In genomic region chr3:9349321-9350117, GRCh38 we compare ENCODE assay signal across 11 cellular contexts. TPM values are rescaled to one million over a fixed set of nuclear protein-coding genes. Genes with fewer than 3 reads are reported as not detected.
DNase-seq lines count a peak whose midpoint lies in the region; ATAC-seq, FAIRE-seq and TF ChIP-seq lines count a peak whose summit lies in the region.
"Had no signal": no experiment of that assay in that cellular context is flagged by ENCODE, and none has a peak within 500 bp of the region (broad histone marks: within the 10 kb centered on the region; RNA-seq: fewer than 3 reads in every experiment).

No MANE protein-coding gene starts in this region.

- ATAC-seq in Panc1 (no peak), GM19455 (IDR thresholded peaks at IDR 0.05; ENCODE audit: unreplicated experiment) (no peak)

- no peaks in the 10 kb centered on the region for H3K36me3 Mint-ChIP-seq in osteocyte (ENCODE audit: unreplicated experiment)

- H3K27me3 Mint-ChIP-seq in osteocyte (ENCODE audit: unreplicated experiment), result no peaks in the 10 kb centered on the region
- H3K27me3 Mint-ChIP-seq: activated CD4-positive, alpha-beta T cell treated with anti-CD3 and anti-CD28 coated beads, Interleukin-2, amount 10 ng/mL, durations not matched to agents 24 days and 14 days had no signal

- no peaks in the 10 kb centered on the region for H3K27me3 ChIP-seq in Panc1 (ENCODE audit: control insufficient read depth, insufficient read depth, low read length)
- no peaks in the 10 kb centered on the region for H3K27me3 ChIP-seq in esophagus (ENCODE audit: control insufficient read depth in 1 of 2, insufficient read depth in 2 of 2, low read length in 2 of 2)
- H3K27me3 ChIP-seq: cardiac muscle cell had no signal

- H3K36me3 ChIP-seq in Panc1 (ENCODE audit: control insufficient read depth, insufficient read depth, low read length) (no peaks in the 10 kb centered on the region), esophagus (ENCODE audit: control insufficient read depth in 2 of 2, insufficient read depth in 2 of 2, low read length in 1 of 2) (no peaks in the 10 kb centered on the region), kidney (ENCODE audit: control insufficient read depth in 1 of 2, insufficient read depth in 2 of 2, low read length in 2 of 2) (no peaks in the 10 kb centered on the region)
- H3K36me3 ChIP-seq: cardiac muscle cell had no signal

- intact Hi-C loops in Panc1 (cut with micrococcal nuclease; ENCODE audit: unreplicated experiment) (no loop called here), kidney (cut with DNase I) (no loop called here)

- H3K4me3 ChIP-seq in Panc1 (ENCODE audit: low read depth in 2 of 2, low read length in 2 of 2) (no peak overlapping the region), esophagus (ENCODE audit: low read depth in 1 of 2, low read length in 2 of 2) (no peak overlapping the region), kidney (ENCODE audit: low read length in 2 of 2) (no peak overlapping the region)
- H3K4me3 ChIP-seq: cardiac muscle cell had no signal

- H3K27ac ChIP-seq in Panc1 (ENCODE audit: low read length) (no peak overlapping the region), esophagus (ENCODE audit: low read depth in 2 of 2, low read length in 1 of 2) (peak overlapping the region; percentile 10 to 30), kidney (ENCODE audit: low read depth in 2 of 2, low read length in 2 of 2) (peak overlapping the region in 1 of 2 donors; percentile 8)
- H3K27ac ChIP-seq: cardiac muscle cell had no signal

- DNase-seq in GM04503 (ENCODE audit: low read depth) (peak; percentile 71), Panc1 (ENCODE audit: low read depth, low spot score) (peak; percentile 38), osteocyte (ENCODE audit: extremely low spot score, unreplicated experiment) (no peak), kidney (no peak), retina (no peak), KG1 (lab: John Stamatoyannopoulos, UW) (no peak)
- DNase-seq: activated CD4-positive, alpha-beta T cell treated with anti-CD3 and anti-CD28 coated beads, Interleukin-2, amount 10 ng/mL, durations not matched to agents 24 days and 14 days; NK-92 treated with Interleukin-12 subunit alpha and Interleukin-12 subunit beta, amount 100 ng/mL, for 24 hours had no signal

- POLR2A ChIA-PET in Panc1 (lab: Charles Lee), result no interaction called here

- in situ Hi-C loops in Panc1 (cut with HindIII; ENCODE audit: low pct_unique_long_range_greater_than_20kb, low sequenced_read_pairs), result no loop called here

- FAIRE-seq in kidney (lab: Jason Lieb, UNC), result no peak

- no peaks in the 10 kb centered on the region for H3K9me3 ChIP-seq in Panc1 (ENCODE audit: control insufficient read depth, insufficient read depth, low read depth, low read length)
- H3K9me3 ChIP-seq in esophagus (ENCODE audit: control insufficient read depth in 2 of 2, insufficient read depth in 1 of 2, low read depth in 1 of 2, low read length in 1 of 2), result no peaks in the 10 kb centered on the region
- H3K9me3 ChIP-seq in kidney (ENCODE audit: control insufficient read depth in 1 of 2, low read length in 2 of 2), result no peaks in the 10 kb centered on the region

- H3K4me1 ChIP-seq in Panc1 (ENCODE audit: control insufficient read depth, insufficient read depth, low read length) (peaks cover 3% of the 10 kb centered on the region), esophagus (ENCODE audit: control insufficient read depth in 2 of 2, insufficient read depth in 2 of 2, low read length in 1 of 2) (peaks cover 0 to 18% of the 10 kb centered on the region in 2 donors), kidney (ENCODE audit: control insufficient read depth in 1 of 2, insufficient read depth in 1 of 2, low read depth in 1 of 2, low read length in 2 of 2) (peaks cover 9 to 13% of the 10 kb centered on the region in 2 donors)

- H3K9me3 Mint-ChIP-seq in osteocyte (ENCODE audit: unreplicated experiment), result no peaks in the 10 kb centered on the region
- H3K9me3 Mint-ChIP-seq: activated CD4-positive, alpha-beta T cell treated with anti-CD3 and anti-CD28 coated beads, Interleukin-2, amount 10 ng/mL, durations not matched to agents 24 days and 14 days had no signal

- no peak overlapping the region for H3K9ac ChIP-seq in kidney (ENCODE audit: low read length in 2 of 2)

- BruUV-seq in Panc1 (replicated peaks; lab: Mats Ljungman, UMichigan), result no TSS peak

- H3K4me1 Mint-ChIP-seq in osteocyte (ENCODE audit: unreplicated experiment), result peaks cover 24% of the 10 kb centered on the region

- CTCF ChIA-PET in Panc1 (lab: Charles Lee), result no interaction called here

- no peak overlapping the region for H3K4me3 Mint-ChIP-seq in osteocyte (ENCODE audit: unreplicated experiment)
- H3K4me3 Mint-ChIP-seq: activated CD4-positive, alpha-beta T cell treated with anti-CD3 and anti-CD28 coated beads, Interleukin-2, amount 10 ng/mL, durations not matched to agents 24 days and 14 days had no signal

- WGBS in esophagus, 2 donors, result 31 to 45% methylated on average over 2 of the region's 2 CpGs

- TF ChIP-seq CTCF in Panc1 (IDR thresholded peaks at IDR 0.05), result no peak
- no peak for TF ChIP-seq CTCF in osteocyte (IDR thresholded peaks at IDR 0.05)
- TF ChIP-seq CTCF in kidney (IDR thresholded peaks at IDR 0.05; ENCODE audit: borderline replicate concordance, extremely low read depth, insufficient read depth), result no peak

- peak overlapping the region; percentile 72 for H3K27ac Mint-ChIP-seq in osteocyte (ENCODE audit: unreplicated experiment)
- H3K27ac Mint-ChIP-seq: activated CD4-positive, alpha-beta T cell treated with anti-CD3 and anti-CD28 coated beads, Interleukin-2, amount 10 ng/mL, durations not matched to agents 24 days and 14 days had no signal

RNA-seq across cellular contexts. Expression of gene THUMPD3, which starts 13.3 kb away (rescaled TPM):
- total RNA-seq in Panc1 (2021; ENCODE audit: unreplicated experiment) (43.5 TPM), osteocyte (43.2 and 45.4 TPM in 2 replicates), kidney (44.1 TPM)
- 38.6 TPM for polyA plus RNA-seq in Panc1 (2012; ENCODE audit: insufficient read length)
- polyA plus RNA-seq in esophagus (10 to 100 TPM; 21.2 to 24.7 TPM), kidney (ENCODE audit: insufficient read depth, low read depth, low replicate concordance) (31.9 TPM)

RNA-seq across cellular contexts. Expression of gene SETD5, which starts 47.9 kb away (rescaled TPM):
- total RNA-seq in Panc1 (2021; ENCODE audit: unreplicated experiment), result 69.4 TPM
- 34.1 TPM for polyA plus RNA-seq in Panc1 (2012; ENCODE audit: insufficient read length)
- polyA plus RNA-seq in esophagus, result 10 to 100 TPM; 17.2 to 25.0 TPM
- 154 and 161 TPM in 2 replicates for total RNA-seq in osteocyte
- 112 TPM for total RNA-seq in kidney
- polyA plus RNA-seq in kidney (ENCODE audit: insufficient read depth, low read depth, low replicate concordance), result 12.1 TPM

Comparison
In these comparisons a context has a peak if more than half of its experiments do, and no peak if none do; other contexts are left out.
1. DNase-seq: peak in GM04503 (single experiment) and Panc1 (single experiment); none in osteocyte (single experiment), kidney (single experiment), retina (single experiment) and KG1 (single experiment).